In genomic region chr1:2106681-2107405, GRCh38 we compare ENCODE assay signal across 1 cellular context.
TF ChIP-seq lines count a peak whose summit lies in the region.

No MANE protein-coding gene starts in this region.

TF ChIP-seq in IMR-90, 13 proteins besides CTCF, POLR2A, EP300 and RAD21 (continued from another document):
- TF ChIP-seq, protein P1, sequence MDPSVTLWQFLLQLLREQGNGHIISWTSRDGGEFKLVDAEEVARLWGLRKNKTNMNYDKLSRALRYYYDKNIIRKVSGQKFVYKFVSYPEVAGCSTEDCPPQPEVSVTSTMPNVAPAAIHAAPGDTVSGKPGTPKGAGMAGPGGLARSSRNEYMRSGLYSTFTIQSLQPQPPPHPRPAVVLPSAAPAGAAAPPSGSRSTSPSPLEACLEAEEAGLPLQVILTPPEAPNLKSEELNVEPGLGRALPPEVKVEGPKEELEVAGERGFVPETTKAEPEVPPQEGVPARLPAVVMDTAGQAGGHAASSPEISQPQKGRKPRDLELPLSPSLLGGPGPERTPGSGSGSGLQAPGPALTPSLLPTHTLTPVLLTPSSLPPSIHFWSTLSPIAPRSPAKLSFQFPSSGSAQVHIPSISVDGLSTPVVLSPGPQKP (IDR thresholded peaks at IDR 0.05; ENCODE audit: borderline replicate concordance, low read depth, low read length), result no peak
- TF ChIP-seq NFE2L2 (IDR thresholded peaks at IDR 0.05; ENCODE audit: low read depth, low read length) (no peak), CEBPB (IDR thresholded peaks at IDR 0.05; ENCODE audit: low read depth, low read length) (no peak), MXI1 (IDR thresholded peaks at IDR 0.05; ENCODE audit: borderline replicate concordance, low read depth, low read length) (no peak), MAFK (IDR thresholded peaks at IDR 0.05; ENCODE audit: low read depth, low read length) (no peak), RCOR1 (IDR thresholded peaks at IDR 0.05; ENCODE audit: insufficient replicate concordance, low read length) (no peak)
